In genomic region chr22:22109693-22110466, GRCh38 we compare ENCODE assay signal across 13 cellular contexts.
DNase-seq lines count a peak whose midpoint lies in the region; ATAC-seq, FAIRE-seq and TF ChIP-seq lines count a peak whose summit lies in the region.
"Had no signal": no experiment of that assay in that cellular context is flagged by ENCODE, and none has a peak within 500 bp of the region (broad histone marks: within the 10 kb centered on the region; RNA-seq: fewer than 3 reads in every experiment).

No MANE protein-coding gene starts in this region.

- H4K91ac ChIP-seq in H9 (ENCODE audit: insufficient read length, low read depth, low read length) = no peak overlapping the region

- no peak for TF ChIP-seq RAD21 in HepG2 (CRISPR knock-in tag; IDR thresholded peaks at IDR 0.05)

- H3T11ph ChIP-seq in H9 (ENCODE audit: low read length) = no peak overlapping the region

- no peak overlapping the region for H4K5ac ChIP-seq in H9 (ENCODE audit: insufficient read length, low read depth, low read length)

- H3K27ac ChIP-seq in C4-2B (no peak overlapping the region), H9 (ENCODE audit: insufficient read length, low read depth, low read length) (no peak overlapping the region), HepG2 (ENCODE audit: extremely low read length, insufficient read depth, low read length) (no peak overlapping the region), PC-9 (no peak overlapping the region)
- H3K27ac ChIP-seq: stomach had no signal

- H2BK120ac ChIP-seq in H9 (ENCODE audit: low read depth, low read length, poor library complexity, severe bottlenecking) = no peak overlapping the region

- H3K27me3 Mint-ChIP-seq in H9 (ENCODE audit: low read depth) = peaks cover 93% of the 10 kb centered on the region
- H3K27me3 Mint-ChIP-seq: activated T-helper 17 cell treated with anti-CD3 and anti-CD28 coated beads, Interleukin-2, amount 50 U/mL, for 72 hours had no signal

- peak; percentile 68 for ATAC-seq in HepG2

- H3K36me3 Mint-ChIP-seq in H9 (ENCODE audit: insufficient read depth in 1 of 3, low read depth in 3 of 3) = no peaks in the 10 kb centered on the region
- H3K36me3 Mint-ChIP-seq: CD14-positive monocyte had no signal

- H3K27me3 ChIP-seq in H9 (ENCODE audit: insufficient read depth, low read length) (peaks cover 26% of the 10 kb centered on the region), HepG2 (ENCODE audit: control insufficient read depth in 1 of 2, insufficient read depth in 2 of 2, low read length in 2 of 2) (peaks cover 0 to 6% of the 10 kb centered on the region in 2 experiments; a peak in 1 of 5 replicates), PC-9 (ENCODE audit: insufficient read depth, low read depth) (peaks cover 13% of the 10 kb centered on the region; the same call in 1 of the 2 replicates)

- no peaks in the 10 kb centered on the region for H3K9me2 ChIP-seq in PC-9 (ENCODE audit: insufficient read depth)

- H3K79me2 ChIP-seq in H9 (ENCODE audit: insufficient read depth, low read length) (no peaks in the 10 kb centered on the region), HepG2 (ENCODE audit: insufficient read depth, low read length) (no peaks in the 10 kb centered on the region), PC-9 (ENCODE audit: low read depth) (no peaks in the 10 kb centered on the region)

- H3K9me3 Mint-ChIP-seq in H9 = no peaks in the 10 kb centered on the region
- H3K9me3 Mint-ChIP-seq: activated T-helper 17 cell treated with anti-CD3 and anti-CD28 coated beads, Interleukin-2, amount 50 U/mL, for 72 hours; CD14-positive monocyte; T-helper 1 cell treated with Interleukin-12 subunit alpha and Interleukin-12 subunit beta and Interleukin-4 antibody, amounts not matched to agents 30 μg/mL and 1 μg/mL, for 36 hours had no signal

- no peak overlapping the region for H2BK12ac ChIP-seq in H9 (ENCODE audit: insufficient read length, low read depth, low read length)

- WGBS in H9 (ENCODE audit: extremely low coverage, insufficient read length, low lambda C conversion rate) = no CpG with 5 or more reads among the region's 4 CpGs
- 32% methylated on average over 4 of the region's 4 CpGs for WGBS in HepG2 (ENCODE audit: low lambda C conversion rate)

- H3K9ac ChIP-seq in H9 (ENCODE audit: extremely low read depth, insufficient read length, low read length) (no peak overlapping the region), HepG2 (ENCODE audit: insufficient read depth, low read depth, low read length) (no peak overlapping the region)

- no peaks in the 10 kb centered on the region for H3F3A ChIP-seq in PC-9 (ENCODE audit: insufficient read depth, low read depth)

- DNase-seq in H9 (no peak), astrocyte of the cerebellum (ENCODE audit: low read depth) (no peak), HepG2 (ENCODE audit: low spot score) (no peak), activated gamma-delta T cell treated with Interleukin-2 at 50 U/mL for 16 hours (no peak), SKM-1 (lab: John Stamatoyannopoulos, UW; ENCODE audit: unreplicated experiment) (no peak), GDM1 (lab: John Stamatoyannopoulos, UW) (no peak), PC-9 (no peak)
- DNase-seq: activated CD4-positive, alpha-beta T cell treated with anti-CD3 and anti-CD28 coated beads, Interleukin-2, amount 50 U/mL, for 1 hour; stomach had no signal

- peaks cover 9 to 17% of the 10 kb centered on the region in 2 experiments for H3K4me1 Mint-ChIP-seq in H9

- H3K4ac ChIP-seq in H9 (ENCODE audit: low read depth, low read length) = no peak overlapping the region

- no peak overlapping the region for H3K56ac ChIP-seq in H9 (ENCODE audit: insufficient read length, low read depth, low read length)

- in situ Hi-C loops in astrocyte of the cerebellum (cut with HindIII; ENCODE audit: low sequenced_read_pairs) (no loop called here), HepG2 (cut with HindIII; ENCODE audit: extremely low pct_ligation_motif_present, low pct_unique_long_range_greater_than_20kb) (no loop called here)

- H2AFZ ChIP-seq in H9 (ENCODE audit: low read length) (no peak overlapping the region), HepG2 (ENCODE audit: low read length) (no peak overlapping the region), PC-9 (no peak overlapping the region)

- no peak for FAIRE-seq in HepG2 (lab: Jason Lieb, UNC)

- TF ChIP-seq POLR2A in HepG2 (IDR thresholded peaks at IDR 0.05; ENCODE audit: insufficient read depth in 1 of 2, low read depth in 2 of 2, low read length in 2 of 2) = no peak

- H3K36me3 ChIP-seq in HepG2 (replicated peaks in 1 of 2; ENCODE audit: control insufficient read depth in 1 of 2, insufficient read depth in 2 of 2, low read length in 2 of 2) = no peaks in the 10 kb centered on the region
- no peaks in the 10 kb centered on the region for H3K36me3 ChIP-seq in PC-9 (ENCODE audit: low read depth)
- H3K36me3 ChIP-seq: stomach had no signal

- H3K9me3 ChIP-seq in H9 (ENCODE audit: control insufficient read depth, low read depth, low read length) (no peaks in the 10 kb centered on the region), HepG2 (ENCODE audit: low read length) (no peaks in the 10 kb centered on the region), PC-9 (ENCODE audit: insufficient read depth, low read depth) (no peaks in the 10 kb centered on the region)
- H3K9me3 ChIP-seq: stomach had no signal

- H3K4me3 Mint-ChIP-seq in H9 = no peak overlapping the region
- H3K4me3 Mint-ChIP-seq: activated T-helper 17 cell treated with anti-CD3 and anti-CD28 coated beads, Interleukin-2, amount 50 U/mL, for 72 hours; CD14-positive monocyte had no signal

- H3K4me1 ChIP-seq in H9 (ENCODE audit: insufficient read depth, low read length) = no peaks in the 10 kb centered on the region
- no peaks in the 10 kb centered on the region for H3K4me1 ChIP-seq in HepG2 (ENCODE audit: insufficient read depth, low read length)
- H3K4me1 ChIP-seq in PC-9 (replicated peaks; ENCODE audit: insufficient read depth) = no peaks in the 10 kb centered on the region
- H3K4me1 ChIP-seq: stomach had no signal

- no peak overlapping the region for H3K4me3 ChIP-seq in astrocyte of the cerebellum (ENCODE audit: low read depth, low read length)
- no peak overlapping the region for H3K4me3 ChIP-seq in HepG2 (replicated peaks in 1 of 3; ENCODE audit: insufficient read depth in 1 of 3, low read depth in 2 of 3, low read length in 3 of 3)
- H3K4me3 ChIP-seq in PC-9 = no peak overlapping the region
- H3K4me3 ChIP-seq: stomach had no signal

- BruUV-seq in HepG2 (replicated peaks; lab: Mats Ljungman, UMichigan) = no TSS peak
- no TSS peak for BruUV-seq in PC-9 (replicated peaks; lab: Mats Ljungman, UMichigan)

- H3K23me2 ChIP-seq in H9 (ENCODE audit: insufficient read length, low read depth, low read length, poor library complexity, severe bottlenecking) = no peaks in the 10 kb centered on the region

- H2BK5ac ChIP-seq in H9 (ENCODE audit: insufficient read length, low read length) = no peak overlapping the region

- intact Hi-C loops in HepG2 (cut with micrococcal nuclease; ENCODE audit: unreplicated experiment) = no loop called here
- intact Hi-C loops in PC-9 (cut with micrococcal nuclease; ENCODE audit: unreplicated experiment) = no loop called here

- H2AK5ac ChIP-seq in H9 (ENCODE audit: insufficient read length, low read length) = no peak overlapping the region

- TF ChIP-seq EP300 in HepG2 (IDR thresholded peaks at IDR 0.05; ENCODE audit: low read depth in 2 of 2, low read length in 2 of 2) (no peak), HepG2 (CRISPR knock-in tag; IDR thresholded peaks at IDR 0.05; ENCODE audit: borderline replicate concordance) (no peak)

- no peaks in the 10 kb centered on the region for H4K20me1 ChIP-seq in H9 (ENCODE audit: control insufficient read depth, insufficient read depth, insufficient read length)
- no peaks in the 10 kb centered on the region for H4K20me1 ChIP-seq in HepG2 (ENCODE audit: insufficient read depth, low read length)
- no peaks in the 10 kb centered on the region for H4K20me1 ChIP-seq in PC-9 (ENCODE audit: insufficient read depth)

- no peak overlapping the region for H2BK20ac ChIP-seq in H9 (ENCODE audit: low read depth, low read length, poor library complexity, severe bottlenecking)

- H4K8ac ChIP-seq in H9 (replicated peaks; ENCODE audit: insufficient read length, low read depth, low read length) = no peak overlapping the region

- CTCF ChIA-PET in HepG2 (lab: Yijun Ruan, JAX; ENCODE audit: low intra/inter-chr PET ratio, low total read pairs) = no interaction called here
- CTCF ChIA-PET in PC-9 (lab: Charles Lee) = interaction anchor here (0.6 kb wide), 1 partner anchor 35 kb away, joined by 9 read pairs; no protein-coding TSS in a partner anchor

- H3K79me1 ChIP-seq in H9 (ENCODE audit: insufficient read depth, low read depth, low read length, poor library complexity, severe bottlenecking) = no peaks in the 10 kb centered on the region

- H3K27ac Mint-ChIP-seq in H9 = no peak overlapping the region
- H3K27ac Mint-ChIP-seq: activated T-helper 17 cell treated with anti-CD3 and anti-CD28 coated beads, Interleukin-2, amount 50 U/mL, for 72 hours; CD14-positive monocyte had no signal

- no peak overlapping the region for H3K14ac ChIP-seq in H9 (ENCODE audit: insufficient read depth, low read length)

- POLR2A ChIA-PET in HepG2 (lab: Yijun Ruan, JAX) (interaction anchor here (1.3 kb wide), 1 partner anchor 49 kb away, joined by 3 read pairs; no protein-coding TSS in a partner anchor), PC-9 (lab: Charles Lee; ENCODE audit: unreplicated experiment) (interaction anchor here (0.6 kb wide), 1 partner anchor 93 kb away, joined by 10 read pairs; no protein-coding TSS in a partner anchor)

- no peak overlapping the region for H3K18ac ChIP-seq in H9 (ENCODE audit: insufficient read length, low read depth, low read length)

- TF ChIP-seq CTCF in C4-2B (conservative IDR thresholded peaks at IDR 0.05) (peak; percentile 26), H9 (conservative IDR thresholded peaks at IDR 0.05) (peak; percentile 60), astrocyte of the cerebellum (IDR thresholded peaks at IDR 0.05; ENCODE audit: low read depth, low read length, missing control alignments) (peak; percentile 13), HepG2 (CRISPR knock-in tag; IDR thresholded peaks at IDR 0.05) (peak; percentile 51), PC-9 (conservative IDR thresholded peaks at IDR 0.05) (no peak)

- no peak overlapping the region for H3K4me2 ChIP-seq in H9 (ENCODE audit: insufficient read depth, insufficient read length, low read length)
- H3K4me2 ChIP-seq in HepG2 (ENCODE audit: low read depth, low read length) = no peak overlapping the region
- H3K4me2 ChIP-seq in PC-9 = no peak overlapping the region

- no peak overlapping the region for H3K23ac ChIP-seq in H9 (ENCODE audit: insufficient read length, low read depth, low read length)

- H2BK15ac ChIP-seq in H9 (ENCODE audit: low read depth, low read length) = no peak overlapping the region

TF ChIP-seq in HepG2, 621 proteins besides CTCF, POLR2A, EP300 and RAD21:
- TF ChIP-seq STAG1 (CRISPR knock-in tag; IDR thresholded peaks at IDR 0.05) (peak; percentile 44), ZNF577 (CRISPR knock-in tag; IDR thresholded peaks at IDR 0.05; ENCODE audit: borderline replicate concordance, low read depth) (no peak)
TF ChIP-seq in HepG2: peak in this region for 1.
